ENCODE assay signal across 9 cellular contexts in genomic region chr21:45018131-45019075, GRCh38. TPM values are rescaled to one million over a fixed set of nuclear protein-coding genes. Genes with fewer than 3 reads are reported as not detected.
A peak's percentile ranks its signal among the peaks of the same experiment; 100 is the strongest.
DNase-seq lines count a peak whose midpoint lies in the region; ATAC-seq, FAIRE-seq and TF ChIP-seq lines count a peak whose summit lies in the region.
"Had no signal": no experiment of that assay in that cellular context is flagged by ENCODE, and none has a peak within 500 bp of the region (broad histone marks: within the 10 kb centered on the region; RNA-seq: fewer than 3 reads in every experiment).

No MANE protein-coding gene starts in this region.

- H3K4me1 ChIP-seq in left lung = peaks cover 0 to 8% of the 10 kb centered on the region in 2 donors

- H3K36me3 Mint-ChIP-seq in activated T-cell treated with anti-CD3 and anti-CD28 coated beads, Interleukin-2, amount 50 U/mL, for 24 hours (ENCODE audit: low read depth) = no peaks in the 10 kb centered on the region
- H3K36me3 Mint-ChIP-seq in type B pancreatic cell = no peaks in the 10 kb centered on the region

- peak overlapping the region; percentile 63 for H3K4me3 Mint-ChIP-seq in activated T-cell treated with anti-CD3 and anti-CD28 coated beads, Interleukin-2, amount 50 U/mL, for 24 hours
- peak overlapping the region; percentile 81 for H3K4me3 Mint-ChIP-seq in type B pancreatic cell

- H3K4me1 Mint-ChIP-seq in activated T-cell treated with anti-CD3 and anti-CD28 coated beads, Interleukin-2, amount 50 U/mL, for 24 hours (ENCODE audit: low read depth) = peaks cover 10% of the 10 kb centered on the region
- H3K4me1 Mint-ChIP-seq in type B pancreatic cell (ENCODE audit: unreplicated experiment) = peaks cover 39% of the 10 kb centered on the region

- H3K27me3 Mint-ChIP-seq in activated T-cell treated with anti-CD3 and anti-CD28 coated beads, Interleukin-2, amount 50 U/mL, for 24 hours = peaks cover 49% of the 10 kb centered on the region
- H3K27me3 Mint-ChIP-seq in type B pancreatic cell = peaks cover 29% of the 10 kb centered on the region

- no peak for TF ChIP-seq CTCF in bronchial epithelial cell (IDR thresholded peaks at IDR 0.05; ENCODE audit: insufficient read depth, low read length, severe bottlenecking)
- no peak for TF ChIP-seq CTCF in left lung (IDR thresholded peaks at IDR 0.05)
- no peak for TF ChIP-seq CTCF in type B pancreatic cell (conservative IDR thresholded peaks at IDR 0.05)

- H3K9me3 Mint-ChIP-seq in activated T-cell treated with anti-CD3 and anti-CD28 coated beads, Interleukin-2, amount 50 U/mL, for 24 hours = peaks cover under 1% of the 10 kb centered on the region
- peaks cover under 1% of the 10 kb centered on the region for H3K9me3 Mint-ChIP-seq in type B pancreatic cell

- peak overlapping the region; percentile 36 for H3K4me3 ChIP-seq in bronchial epithelial cell (ENCODE audit: low read depth, low read length)
- H3K4me3 ChIP-seq in left lung = peak overlapping the region; percentile 11 to 30

- no peak for FAIRE-seq in bronchial epithelial cell (lab: Jason Lieb, UNC)

- intact Hi-C loops in left lung (cut with DNase I) = no loop called here

- peak; percentile 14 for ATAC-seq in left lung
- no peak for ATAC-seq in HG02759 (IDR thresholded peaks at IDR 0.05; ENCODE audit: unreplicated experiment)
- ATAC-seq in HG03045 (IDR thresholded peaks at IDR 0.05; ENCODE audit: unreplicated experiment) = no peak
- no peak for ATAC-seq in GM21360 (IDR thresholded peaks at IDR 0.05; ENCODE audit: unreplicated experiment)

- DNase-seq in activated T-cell treated with anti-CD3 and anti-CD28 coated beads, Interleukin-2, amount 50 U/mL, for 24 hours = no peak
- DNase-seq in activated T-cell treated with anti-CD3 and anti-CD28 coated beads for 4 hours (no peak), bronchial epithelial cell (ENCODE audit: low read depth) (no peak), left lung (peak; percentile 28 to 72), type B pancreatic cell (ENCODE audit: extremely low spot score, unreplicated experiment) (no peak)
- DNase-seq: DND-41 had no signal

- H3K36me3 ChIP-seq in bronchial epithelial cell (ENCODE audit: control insufficient read depth, insufficient read depth, low read length) (no peaks in the 10 kb centered on the region), left lung (no peaks in the 10 kb centered on the region)

- no peak overlapping the region for H3K27ac ChIP-seq in left lung

- no peaks in the 10 kb centered on the region for H3K27me3 ChIP-seq in bronchial epithelial cell (ENCODE audit: control insufficient read depth, insufficient read depth, low read length)
- peaks cover 8 to 72% of the 10 kb centered on the region in 2 donors for H3K27me3 ChIP-seq in left lung

- peaks cover 0 to 6% of the 10 kb centered on the region in 2 donors for H3K9me3 ChIP-seq in left lung

- H3K27ac Mint-ChIP-seq in activated T-cell treated with anti-CD3 and anti-CD28 coated beads, Interleukin-2, amount 50 U/mL, for 24 hours = peak overlapping the region; percentile 50
- H3K27ac Mint-ChIP-seq in type B pancreatic cell = no peak overlapping the region

RNA-seq across cellular contexts. Expression of gene ADARB1, which starts 56.0 kb away (rescaled TPM):
- total RNA-seq in bronchial epithelial cell (10.0 and 14.0 TPM in 2 replicates), left lung (10 to 100 TPM; 30.4 to 53.4 TPM), type B pancreatic cell (ENCODE audit: low replicate concordance) (20.7 and 20.9 TPM in 2 replicates)

Comparison
In these comparisons a context has a peak if more than half of its experiments do, and no peak if none do; other contexts are left out.
1. DNase-seq: peak in left lung (2 of 2); none in activated T-cell treated with anti-CD3 and anti-CD28 coated beads, Interleukin-2, amount 50 U/mL, for 24 hours (single experiment), activated T-cell treated with anti-CD3 and anti-CD28 coated beads for 4 hours (single experiment), bronchial epithelial cell (single experiment) and type B pancreatic cell (single experiment).